ENCODE assay signal across 22 cellular contexts in genomic region chr1:6077506-6077905, GRCh38. TPM values are rescaled to one million over a fixed set of nuclear protein-coding genes. Genes with fewer than 3 reads are reported as not detected.
A peak's percentile ranks its signal among the peaks of the same experiment; 100 is the strongest.
DNase-seq lines count a peak whose midpoint lies in the region; ATAC-seq, FAIRE-seq and TF ChIP-seq lines count a peak whose summit lies in the region.
"Had no signal": no experiment of that assay in that cellular context is flagged by ENCODE, and none has a peak within 500 bp of the region (broad histone marks: within the 10 kb centered on the region; RNA-seq: fewer than 3 reads in every experiment).

No MANE protein-coding gene starts in this region.

- ATAC-seq in K562, result no peak
- ATAC-seq: HepG2 had no signal

- no TSS peak for BruUV-seq in K562 (replicated peaks; lab: Mats Ljungman, UMichigan)

- H3K9me3 ChIP-seq in K562 (replicated peaks; ENCODE audit: control insufficient read depth, insufficient read depth, low read depth, low read length) (no peaks in the 10 kb centered on the region), iPS-15b (ENCODE audit: control insufficient read depth, insufficient read depth, low read length) (no peaks in the 10 kb centered on the region)
- H3K9me3 ChIP-seq: BE2C had no signal

- H2AFZ ChIP-seq in K562 (ENCODE audit: low read depth, low read length), result no peak overlapping the region

- intact Hi-C loops in K562 (cut with micrococcal nuclease), result no loop called here

- no peak overlapping the region for H3K4me3 ChIP-seq in K562
- no peak overlapping the region for H3K4me3 ChIP-seq in iPS-15b (ENCODE audit: low read depth, low read length)

- H3K9me3 Mint-ChIP-seq in activated T-cell treated with anti-CD3 and anti-CD28 coated beads, Interleukin-2, amount 50 U/mL, for 24 hours, result no peaks in the 10 kb centered on the region
- H3K9me3 Mint-ChIP-seq: CD4-positive, CD25-positive, alpha-beta regulatory T cell; CD8-positive, alpha-beta memory T cell; H9; IgD-negative memory B cell had no signal

- peak overlapping the region; percentile 18 for H3K27ac Mint-ChIP-seq in activated T-cell treated with anti-CD3 and anti-CD28 coated beads, Interleukin-2, amount 50 U/mL, for 24 hours
- H3K27ac Mint-ChIP-seq: CD4-positive, CD25-positive, alpha-beta regulatory T cell; H9 had no signal

- H3K9ac ChIP-seq in K562 (ENCODE audit: insufficient read depth in 1 of 2, low read depth in 2 of 2, low read length in 2 of 2), result no peak overlapping the region
- peak overlapping the region; percentile 24 for H3K9ac ChIP-seq in iPS-15b (ENCODE audit: low read depth, low read length)

- peaks cover 2% of the 10 kb centered on the region for H3K9me1 ChIP-seq in K562 (ENCODE audit: control insufficient read depth, insufficient read depth, low read length)

- H3K27me3 ChIP-seq in K562 (ENCODE audit: control insufficient read depth in 2 of 2, insufficient read depth in 2 of 2, low read length in 2 of 2) (peaks cover 52 to 65% of the 10 kb centered on the region in 2 experiments), iPS-15b (ENCODE audit: control insufficient read depth, insufficient read depth, low read length) (no peaks in the 10 kb centered on the region)
- H3K27me3 ChIP-seq: BE2C had no signal

- peaks cover 28% of the 10 kb centered on the region for H4K20me1 ChIP-seq in K562 (replicated peaks; ENCODE audit: control insufficient read depth, insufficient read depth, low read length)

- peaks cover 2 to 22% of the 10 kb centered on the region in 2 experiments; a peak in 4 of 5 replicates for H3K4me1 ChIP-seq in K562 (replicated peaks in 1 of 2; ENCODE audit: control insufficient read depth in 2 of 2, insufficient read depth in 2 of 2, low read length in 2 of 2)
- no peaks in the 10 kb centered on the region for H3K4me1 ChIP-seq in iPS-15b (ENCODE audit: control insufficient read depth, insufficient read depth, low read length)
- H3K4me1 ChIP-seq: BE2C had no signal

- no peak for TF ChIP-seq CTCF in K562 (IDR thresholded peaks at IDR 0.05 in 2 of 3, conservative IDR thresholded peaks at IDR 0.05 in 1 of 3; ENCODE audit: insufficient read depth in 2 of 3, low read depth in 1 of 3, low read length in 3 of 3)

- CTCF ChIA-PET in K562 (lab: Yijun Ruan, JAX; ENCODE audit: low intra/inter-chr PET ratio), result no interaction called here

- H3K4me1 Mint-ChIP-seq in activated T-cell treated with anti-CD3 and anti-CD28 coated beads, Interleukin-2, amount 50 U/mL, for 24 hours (ENCODE audit: low read depth), result no peaks in the 10 kb centered on the region

- DNase-seq in activated T-cell treated with anti-CD3 and anti-CD28 coated beads, Interleukin-2, amount 50 U/mL, for 24 hours, result no peak
- DNase-seq in activated T-cell treated with anti-CD3 and anti-CD28 coated beads, Interleukin-2, amount 50 U/mL, for 1 hour, result no peak
- no peak for DNase-seq in K562 (ENCODE audit: extremely low read depth in 1 of 4, low spot score in 3 of 4)
- DNase-seq in AG20443 (ENCODE audit: low spot score), result no peak
- DNase-seq in activated gamma-delta T cell treated with Interleukin-2 at 50 U/mL for 16 hours, result no peak
- no peak for DNase-seq in NCI-H2081 (lab: John Stamatoyannopoulos, UW)
- DNase-seq: BE2C; C1 segment of cervical spinal cord; CD4-positive, CD25-positive, alpha-beta regulatory T cell; CD8-positive, alpha-beta memory T cell; COR-L47; DMS 273 treated with DMSO at 0.1 percent for 48 hours; DMS53; DND-41; EL; H9 had no signal

- peaks cover 99% of the 10 kb centered on the region for H3K36me3 Mint-ChIP-seq in activated T-cell treated with anti-CD3 and anti-CD28 coated beads, Interleukin-2, amount 50 U/mL, for 24 hours (ENCODE audit: low read depth)

- no peak for TF ChIP-seq POLR2A in K562 (conservative IDR thresholded peaks at IDR 0.05)

- in situ Hi-C loops in K562 (cut with MboI), result no loop called here

- no peak for FAIRE-seq in K562 (lab: Jason Lieb, UNC)
- FAIRE-seq: G401.6, GM12891, GM19239, HepG2 had no signal

- POLR2A ChIA-PET in K562 (lab: Yijun Ruan, JAX), result interaction anchor here (0.7 to 1.7 kb wide), 2 partner anchors 10 to 74 kb away, joined by 4 to 5 read pairs; no protein-coding TSS in a partner anchor

- H3K4me3 Mint-ChIP-seq in activated T-cell treated with anti-CD3 and anti-CD28 coated beads, Interleukin-2, amount 50 U/mL, for 24 hours, result no peak overlapping the region
- H3K4me3 Mint-ChIP-seq: CD4-positive, CD25-positive, alpha-beta regulatory T cell; CD8-positive, alpha-beta memory T cell; H9; IgD-negative memory B cell had no signal

- no peaks in the 10 kb centered on the region for H3K27me3 Mint-ChIP-seq in activated T-cell treated with anti-CD3 and anti-CD28 coated beads, Interleukin-2, amount 50 U/mL, for 24 hours
- H3K27me3 Mint-ChIP-seq: CD4-positive, CD25-positive, alpha-beta regulatory T cell; CD8-positive, alpha-beta memory T cell; IgD-negative memory B cell had no signal

- no peak for TF ChIP-seq EP300 in K562 (IDR thresholded peaks at IDR 0.05; ENCODE audit: low read length)

- 12% methylated on average over 19 of the region's 19 CpGs for WGBS in K562 (ENCODE audit: insufficient coverage, low coverage, missing lambda C conversion rate)

- no peaks in the 10 kb centered on the region for H3K36me3 ChIP-seq in K562 (ENCODE audit: control insufficient read depth, insufficient read depth, low read length)
- no peaks in the 10 kb centered on the region for H3K36me3 ChIP-seq in iPS-15b (ENCODE audit: control insufficient read depth, insufficient read depth, low read length)
- H3K36me3 ChIP-seq: BE2C had no signal

- H3K79me2 ChIP-seq in K562 (ENCODE audit: control insufficient read depth, insufficient read depth, low read length), result no peaks in the 10 kb centered on the region

- H3K4me2 ChIP-seq in K562 (ENCODE audit: insufficient read depth, low read length), result no peak overlapping the region

- H3K27ac ChIP-seq in K562 (ENCODE audit: extremely low read depth, low read depth, low read length), result no peak overlapping the region

- no peak for TF ChIP-seq RAD21 in K562 (CRISPR knock-in tag; conservative IDR thresholded peaks at IDR 0.05 in 1 of 2, IDR thresholded peaks at IDR 0.05 in 1 of 2)

TF ChIP-seq in K562, 482 proteins besides CTCF, POLR2A, EP300 and RAD21:
- TF ChIP-seq THRAP3 (IDR thresholded peaks at IDR 0.05; ENCODE audit: borderline replicate concordance) (no peak), U2AF1 (optimal IDR thresholded peaks at IDR 0.05; ENCODE audit: low read depth, low read length) (no peak), SRF (CRISPR knock-in tag; IDR thresholded peaks at IDR 0.05) (no peak), ARID4B (CRISPR knock-in tag; IDR thresholded peaks at IDR 0.05) (no peak), ZNF12 (CRISPR knock-in tag; IDR thresholded peaks at IDR 0.05) (peak; percentile 90; the same call in 1 of the 2 replicates), ZKSCAN3 (CRISPR knock-in tag; IDR thresholded peaks at IDR 0.05) (no peak)

RNA-seq across cellular contexts. Expression of gene KCNAB2, which starts 31.8 kb away (rescaled TPM):
- 23.9 and 48.7 TPM in 2 replicates for total RNA-seq in K562 (2011; cell fraction: chromatin; rRNA removed; ENCODE audit: low replicate concordance)
- 31.2 and 38.0 TPM in 2 replicates for total RNA-seq in K562 (2011; cell fraction: nucleolus; rRNA removed)
- total RNA-seq in K562 (2011; cell fraction: nucleoplasm; rRNA removed), result 23.7 and 24.4 TPM in 2 replicates
- total RNA-seq in K562 (2014; rRNA removed) (4.0 and 11.1 TPM in 2 replicates), K562 (2014; rRNA removed; fragmentation: Illumina TruSeq; extraction: Trizol) (7.1 and 7.2 TPM in 2 replicates), K562 (2015; rRNA removed; fragmentation: Illumina TruSeq; extraction: Trizol) (6.1 and 6.4 TPM in 2 replicates), K562 (2021) (14.7 and 15.8 TPM in 2 replicates)
- polyA plus RNA-seq in K562 (2011; rRNA removed) (5.8 and 7.4 TPM in 2 replicates), K562 (2014; fragmentation: Illumina TruSeq; extraction: Trizol) (8.1 and 8.2 TPM in 2 replicates), K562 (2014; fragmentation: Nextera tagmentation; extraction: Ambion mirVana) (1 to 10 TPM; 1.8 to 2.4 TPM), K562 (2014; rRNA removed) (8.3 and 10.8 TPM in 2 replicates)
- 3.5 and 7.3 TPM in 2 replicates for polyA plus RNA-seq in K562 (2011; cell fraction: cytosol; rRNA removed)
- polyA plus RNA-seq in K562 (2011; cell fraction: nucleus; rRNA removed), result 19.8 and 26.0 TPM in 2 replicates
- polyA plus RNA-seq in K562 (2012), result 11.8 and 15.5 TPM in 2 replicates
- polyA minus RNA-seq in K562 (2011; rRNA and poly(A)+ RNA removed), result 2.0 and 5.5 TPM in 2 replicates
- 3.7 and 4.5 TPM in 2 replicates for polyA minus RNA-seq in K562 (2011; cell fraction: cytosol; rRNA and poly(A)+ RNA removed)
- 13.6 and 16.0 TPM in 2 replicates for polyA minus RNA-seq in K562 (2011; cell fraction: nucleus; rRNA and poly(A)+ RNA removed)
